ENCODE assay signal across 25 cellular contexts in the genomic region with DNA sequence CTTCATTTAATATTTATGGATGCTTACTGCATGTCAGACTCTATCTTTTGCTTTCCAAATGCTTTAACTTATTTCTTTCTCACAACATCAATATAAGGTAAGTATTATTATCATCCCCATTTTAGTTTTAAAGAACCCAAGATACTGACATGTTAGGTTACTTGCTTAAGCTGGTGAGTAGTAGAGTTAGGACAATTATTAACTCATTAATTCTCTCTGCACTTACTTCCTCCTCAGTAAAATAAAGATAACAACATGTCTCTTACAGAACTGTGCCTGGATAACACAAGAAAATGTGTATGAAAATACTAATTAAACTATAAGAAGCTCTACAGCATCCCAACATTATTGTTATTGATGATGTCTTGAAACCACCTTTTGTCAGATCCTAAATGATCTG.
"Had no signal": no experiment of that assay in that cellular context is flagged by ENCODE, and none has a peak within 500 bp of the region (broad histone marks: within the 10 kb centered on the region; RNA-seq: fewer than 3 reads in every experiment).

No MANE protein-coding gene starts in this region.

- H3K9me3 ChIP-seq: esophagus squamous epithelium, gastroesophageal sphincter, left lung, lower lobe of right lung had no signal

- ATAC-seq: esophagus mucosa, foreskin keratinocyte, gastroesophageal sphincter, heart left ventricle, left cardiac atrium, left lung, left ventricle myocardium superior, lower lobe of right lung had no signal

- H3K27me3 ChIP-seq: dorsolateral prefrontal cortex, esophagus squamous epithelium, foreskin keratinocyte, gastroesophageal sphincter, hepatocyte, left lung had no signal

- H3K36me3 ChIP-seq: esophagus squamous epithelium, gastroesophageal sphincter, heart left ventricle, left lung, lower lobe of right lung had no signal

- H3K4me3 ChIP-seq: coronary artery, dorsolateral prefrontal cortex, esophagus squamous epithelium, gastroesophageal sphincter, heart left ventricle, hepatocyte, left lung, lower lobe of right lung had no signal

- FAIRE-seq: colon, endothelial cell of umbilical vein, frontal cortex had no signal

- H3K4me1 ChIP-seq: esophagus squamous epithelium, foreskin keratinocyte, gastroesophageal sphincter, heart left ventricle, left lung, lower lobe of right lung had no signal

- H3K36me3 Mint-ChIP-seq: immature natural killer cell had no signal

- H3K27ac ChIP-seq: coronary artery, dorsolateral prefrontal cortex, esophagus squamous epithelium, foreskin keratinocyte, gastroesophageal sphincter, heart left ventricle, hepatocyte, left lung, lower lobe of right lung had no signal

- H3K79me2 ChIP-seq: hepatocyte had no signal

- H2AFZ ChIP-seq: hepatocyte had no signal

- DNase-seq: dermis blood vessel endothelial cell; dorsolateral prefrontal cortex; effector CD4-positive, alpha-beta T cell; effector memory CD4-positive, alpha-beta T cell; erythroblast; esophagus squamous epithelium; foreskin keratinocyte; heart left ventricle; hypothalamus; immature natural killer cell; islet precursor cell; left cardiac atrium; left lung; left ventricle myocardium superior; lower lobe of right lung; mesenchymal stem cell; midbrain had no signal

- H3K27me3 Mint-ChIP-seq: central memory CD8-positive, alpha-beta T cell had no signal

- H3K27ac Mint-ChIP-seq: immature natural killer cell had no signal

- H3K4me1 Mint-ChIP-seq: central memory CD8-positive, alpha-beta T cell; immature natural killer cell had no signal

- H3K4me2 ChIP-seq: hepatocyte had no signal

- H3K4me3 Mint-ChIP-seq: central memory CD8-positive, alpha-beta T cell; immature natural killer cell had no signal
